Comparison of ENCODE assay signal across 8 cellular contexts in genomic region chr14:68312884-68313725, GRCh38.
DNase-seq lines count a peak whose midpoint lies in the region; ATAC-seq and TF ChIP-seq lines count a peak whose summit lies in the region.

No MANE protein-coding gene starts in this region.

- no peaks in the 10 kb centered on the region for H3K27me3 Mint-ChIP-seq in T-helper 17 cell
- H3K27me3 Mint-ChIP-seq in stimulated activated memory B cell treated with anti-CD40 and anti-IgM and Interleukin-4, amounts not matched to agents 10 μg/mL and 1 μg/mL and 100 μg/mL, for 72 hours: no peaks in the 10 kb centered on the region

- DNase-seq in activated T-cell treated with anti-CD3 and anti-CD28 coated beads for 48 hours (ENCODE audit: low read depth) (peak; percentile 8), T-helper 17 cell (no peak), breast epithelium (ENCODE audit: low spot score in 2 of 2) (no peak), ureter (ENCODE audit: low spot score) (no peak)
- no peak for DNase-seq in activated T-cell treated with anti-CD3 and anti-CD28 coated beads, Interleukin-2, amount 50 U/mL, for 1 hour
- no peak for DNase-seq in activated CD8-positive, alpha-beta memory T cell treated with anti-CD3 and anti-CD28 coated beads for 24 hours

- no peak for TF ChIP-seq CTCF in breast epithelium (IDR thresholded peaks at IDR 0.05)

- TF ChIP-seq POLR2A in breast epithelium (IDR thresholded peaks at IDR 0.05): no peak

- peak overlapping the region; percentile 65 for H3K4me3 Mint-ChIP-seq in T-helper 17 cell
- H3K4me3 Mint-ChIP-seq in stimulated activated memory B cell treated with anti-CD40 and anti-IgM and Interleukin-4, amounts not matched to agents 10 μg/mL and 1 μg/mL and 100 μg/mL, for 72 hours: peak overlapping the region; percentile 48

- H3K36me3 Mint-ChIP-seq in T-helper 17 cell (ENCODE audit: low read depth): no peaks in the 10 kb centered on the region
- H3K36me3 Mint-ChIP-seq in stimulated activated memory B cell treated with anti-CD40 and anti-IgM and Interleukin-4, amounts not matched to agents 10 μg/mL and 1 μg/mL and 100 μg/mL, for 72 hours: peaks cover 13% of the 10 kb centered on the region

- H3K27ac ChIP-seq in breast epithelium: peak overlapping the region in 1 of 2 donors; percentile 35

- H3K9me3 ChIP-seq in T-helper 17 cell (ENCODE audit: control insufficient read depth, low read length, poor library complexity, severe bottlenecking) (no peaks in the 10 kb centered on the region), breast epithelium (no peaks in the 10 kb centered on the region)

- intact Hi-C loops in breast epithelium (cut with DNase I; ENCODE audit: low total_unique reads): no loop called here

- no peaks in the 10 kb centered on the region for H3K27me3 ChIP-seq in breast epithelium

- peaks cover under 1% of the 10 kb centered on the region for H3K9me3 Mint-ChIP-seq in stimulated activated memory B cell treated with anti-CD40 and anti-IgM and Interleukin-4, amounts not matched to agents 10 μg/mL and 1 μg/mL and 100 μg/mL, for 72 hours

- peaks cover 4 to 6% of the 10 kb centered on the region in 2 donors for H3K4me1 ChIP-seq in breast epithelium

- peaks cover 34% of the 10 kb centered on the region for H3K4me1 Mint-ChIP-seq in T-helper 17 cell
- peaks cover 71% of the 10 kb centered on the region for H3K4me1 Mint-ChIP-seq in stimulated activated memory B cell treated with anti-CD40 and anti-IgM and Interleukin-4, amounts not matched to agents 10 μg/mL and 1 μg/mL and 100 μg/mL, for 72 hours

- peak overlapping the region; percentile 67 for H3K27ac Mint-ChIP-seq in T-helper 17 cell
- H3K27ac Mint-ChIP-seq in stimulated activated memory B cell treated with anti-CD40 and anti-IgM and Interleukin-4, amounts not matched to agents 10 μg/mL and 1 μg/mL and 100 μg/mL, for 72 hours: peak overlapping the region; percentile 90

- ATAC-seq in HG02798 (IDR thresholded peaks at IDR 0.05; ENCODE audit: poor library complexity, unreplicated experiment) (peak; percentile 92), T-helper 17 cell (peak; percentile 58)
- ATAC-seq in stimulated activated memory B cell treated with anti-CD40 and anti-IgM and Interleukin-4, amounts not matched to agents 10 μg/mL and 1 μg/mL and 100 μg/mL, for 72 hours: peak; percentile 95

- H3K4me3 ChIP-seq in breast epithelium: no peak overlapping the region

- no peaks in the 10 kb centered on the region for H3K36me3 ChIP-seq in breast epithelium
